In the genomic region with DNA sequence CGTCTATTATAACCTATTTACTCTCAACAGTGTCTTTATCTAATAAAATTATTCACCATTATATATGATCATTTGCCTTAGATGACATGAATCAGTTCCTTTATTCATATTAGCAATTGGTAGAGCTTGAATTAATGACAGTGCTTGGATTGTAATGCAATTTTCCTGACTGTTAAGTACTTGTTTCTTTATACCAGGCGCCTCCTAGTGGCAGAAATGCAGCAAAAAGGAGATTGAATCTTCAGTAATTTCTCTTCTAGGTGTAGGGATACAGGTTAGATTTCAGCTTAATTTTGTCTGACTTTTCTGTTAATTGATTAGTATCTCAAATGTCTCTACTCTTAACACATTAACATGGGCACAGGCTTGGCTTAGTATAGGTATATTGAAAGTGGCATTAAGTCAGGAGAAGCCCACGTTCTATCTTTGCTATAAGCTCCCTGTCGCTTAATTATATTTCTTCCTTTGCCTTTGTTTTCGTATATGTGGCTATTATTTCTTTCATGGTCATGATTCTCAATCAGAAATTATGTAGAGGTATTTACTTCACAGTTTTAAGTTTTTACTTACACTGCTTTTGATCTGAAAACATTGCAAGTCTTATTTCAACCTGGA, we compare ENCODE assay signal across 8 cellular contexts. TPM values are rescaled to one million over a fixed set of nuclear protein-coding genes. Genes with fewer than 3 reads are reported as not detected.
DNase-seq lines count a peak whose midpoint lies in the region; ATAC-seq and TF ChIP-seq lines count a peak whose summit lies in the region.

No MANE protein-coding gene starts in this region.

- H3K27ac Mint-ChIP-seq in T-cell = no peak overlapping the region
- peak overlapping the region in 1 of 5 experiments; percentile 54 for H3K27ac Mint-ChIP-seq in brain

- CTCF ChIA-PET in T-cell (lab: Charles Lee) = interaction anchor here (0.6 to 4.0 kb wide), 15 partner anchors 8 to 1732 kb away, joined by 3 to 33 read pairs (median 3); no protein-coding TSS in a partner anchor

- peak; percentile 80 for DNase-seq in activated effector memory CD4-positive, alpha-beta T cell treated with anti-CD3 and anti-CD28 coated beads, Interleukin-2, amount 50 U/mL, for 16 hours
- DNase-seq in activated effector memory CD4-positive, alpha-beta T cell treated with Interleukin-2 at 50 U/mL for 16 hours = no peak
- peak; percentile 82 for DNase-seq in NCI-H146 treated with DMSO at 0.1 percent for 48 hours (lab: John Stamatoyannopoulos, UW; ENCODE audit: unreplicated experiment)
- DNase-seq in T-cell = peak in 28 of 34 experiments; percentile 10 to 65 (median 41)
- peak; percentile 93 for DNase-seq in inferior parietal cortex (ENCODE audit: extremely low spot score)
- peak; percentile 34 to 54 for DNase-seq in stimulated activated CD4-positive, alpha-beta T cell treated with anti-CD3 and anti-CD28 coated beads, Interleukin-1b, Interleukin-23, amount 100 ng/mL, for 4 hours (ENCODE audit: low read depth in 2 of 2)

- POLR2A ChIA-PET in T-cell (lab: Charles Lee) = no interaction called here

- peak in 1 of 4 experiments; percentile 43 for ATAC-seq in T-cell (replicated peaks in 1 of 4)
- ATAC-seq in HG02981 (IDR thresholded peaks at IDR 0.05; ENCODE audit: unreplicated experiment) = no peak

- peak; percentile 87 to 95 for TF ChIP-seq CTCF in brain (conservative IDR thresholded peaks at IDR 0.05)

- H3K9me3 Mint-ChIP-seq in T-cell (no peaks in the 10 kb centered on the region), brain (peaks cover 0 to 4% (median 0%) of the 10 kb centered on the region in 5 experiments)

- H3K4me3 Mint-ChIP-seq in T-cell = no peak overlapping the region
- H3K4me3 Mint-ChIP-seq in brain = peak overlapping the region in 1 of 5 experiments; percentile 33

- H3K36me3 Mint-ChIP-seq in T-cell = no peaks in the 10 kb centered on the region
- no peaks in the 10 kb centered on the region for H3K36me3 Mint-ChIP-seq in brain

- H3K27me3 Mint-ChIP-seq in T-cell (peaks cover 9 to 15% of the 10 kb centered on the region in 2 donors), brain (no peaks in the 10 kb centered on the region)

- H3K4me1 Mint-ChIP-seq in T-cell (no peaks in the 10 kb centered on the region), brain (peaks cover 4% of the 10 kb centered on the region)

RNA-seq across cellular contexts. Expression of gene LHFPL6, which starts 9.1 kb away (rescaled TPM):
- under 1 TPM in 4 of 5 donors, not detected in 1; 0.16 to 0.46 (median 0.21) TPM for total RNA-seq in T-cell
- polyA plus RNA-seq in brain (ENCODE audit: insufficient read depth, low read depth, low replicate concordance) = 26.4 TPM

RNA-seq across cellular contexts. Expression of gene COG6, which starts 43.3 kb away (rescaled TPM):
- total RNA-seq in T-cell = 10 to 100 TPM; 28.4 to 31.7 (median 30.7) TPM
- polyA plus RNA-seq in brain (ENCODE audit: insufficient read depth, low read depth, low replicate concordance) = 5.8 TPM
